1 cellular context compared by ENCODE assay signal in the genomic region with DNA sequence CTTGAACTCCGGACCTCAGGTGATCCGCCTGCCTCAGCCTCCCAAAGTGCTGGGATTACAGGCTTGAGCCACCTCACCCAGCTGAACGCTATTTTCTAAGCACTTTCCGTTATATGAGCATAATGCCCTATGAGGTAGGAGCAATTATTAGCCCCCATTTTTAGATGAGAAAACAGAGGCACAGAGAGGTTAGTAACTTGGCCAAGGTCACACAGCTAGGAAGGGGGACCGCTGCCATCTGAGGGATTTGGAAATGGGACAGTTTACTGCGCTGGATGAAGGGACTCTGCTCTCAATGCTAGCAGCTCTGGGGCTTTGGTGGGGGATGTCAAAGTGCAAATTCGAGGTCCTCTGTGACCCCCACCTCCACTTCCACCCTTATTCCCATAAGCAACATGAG.
TF ChIP-seq lines count a peak whose summit lies in the region.

No MANE protein-coding gene starts in this region.

TF ChIP-seq in H1, 55 proteins besides CTCF, POLR2A, EP300 and RAD21:
- TF ChIP-seq KDM1A (IDR thresholded peaks at IDR 0.05; ENCODE audit: borderline replicate concordance, low read length), result 0 out of 2 replicates have a peak, but pooled peaks have one; percentile 24
- TF ChIP-seq YY1 (IDR thresholded peaks at IDR 0.05; ENCODE audit: low read depth, low read length), result no peak
